In genomic region chr20:45341939-45342862, GRCh38 we compare ENCODE assay signal across 8 cellular contexts. TPM values are rescaled to one million over a fixed set of nuclear protein-coding genes. Genes with fewer than 3 reads are reported as not detected.
DNase-seq lines count a peak whose midpoint lies in the region; ATAC-seq and TF ChIP-seq lines count a peak whose summit lies in the region.

No MANE protein-coding gene starts in this region.

- peaks cover 16% of the 10 kb centered on the region for H3K4me1 Mint-ChIP-seq in activated T-cell treated with anti-CD3 and anti-CD28 coated beads, Interleukin-2, amount 50 U/mL, for 4 hours (ENCODE audit: low read depth)

- H3K4me3 ChIP-seq in BJ (ENCODE audit: low read depth, low read length) (peak overlapping the region; percentile 16), lower lobe of right lung (peak overlapping the region; percentile 82), upper lobe of right lung (peak overlapping the region; percentile 67)

- H3K9me3 Mint-ChIP-seq in activated T-cell treated with anti-CD3 and anti-CD28 coated beads, Interleukin-2, amount 50 U/mL, for 4 hours, result no peaks in the 10 kb centered on the region

- ATAC-seq in lower lobe of right lung (peak; percentile 19 to 30), upper lobe of right lung (peak; percentile 56)
- ATAC-seq in activated T-cell treated with anti-CD3 and anti-CD28 coated beads, Interleukin-2, amount 50 U/mL, for 4 hours, result no peak

- H3K36me3 Mint-ChIP-seq in activated T-cell treated with anti-CD3 and anti-CD28 coated beads, Interleukin-2, amount 50 U/mL, for 4 hours (ENCODE audit: insufficient read depth), result peaks cover 8% of the 10 kb centered on the region

- H3K27me3 ChIP-seq in BJ (ENCODE audit: control insufficient read depth, insufficient read depth, low read length) (no peaks in the 10 kb centered on the region), lower lobe of right lung (ENCODE audit: low read depth) (no peaks in the 10 kb centered on the region), upper lobe of right lung (no peaks in the 10 kb centered on the region)

- no peaks in the 10 kb centered on the region for H3K9me3 ChIP-seq in lower lobe of right lung
- no peaks in the 10 kb centered on the region for H3K9me3 ChIP-seq in upper lobe of right lung

- peak overlapping the region; percentile 93 for H3K27ac ChIP-seq in lower lobe of right lung
- peak overlapping the region; percentile 86 for H3K27ac ChIP-seq in upper lobe of right lung

- no peak for DNase-seq in BJ (ENCODE audit: low read depth)
- DNase-seq in NCI-H510A (lab: John Stamatoyannopoulos, UW), result peak; percentile 76
- peak; percentile 70 for DNase-seq in ecto neural progenitor cell (ENCODE audit: low spot score)
- peak; percentile 74 for DNase-seq in lower lobe of right lung
- peak; percentile 82 for DNase-seq in upper lobe of right lung
- no peak for DNase-seq in activated T-cell treated with anti-CD3 and anti-CD28 coated beads, Interleukin-2, amount 50 U/mL, for 4 hours
- no peak for DNase-seq in dedifferentiated amniotic fluid mesenchymal stem cell (ENCODE audit: extremely low spot score)
- DNase-seq in MV-4-11 (lab: John Stamatoyannopoulos, UW), result no peak

- POLR2A ChIA-PET in BJ (lab: Charles Lee), result no interaction called here

- H3K36me3 ChIP-seq in BJ (ENCODE audit: control insufficient read depth, insufficient read depth, low read length) (peaks cover 16% of the 10 kb centered on the region), lower lobe of right lung (peaks cover 28% of the 10 kb centered on the region), upper lobe of right lung (peaks cover 27% of the 10 kb centered on the region)

- CTCF ChIA-PET in BJ (lab: Yijun Ruan, JAX), result interaction anchor here (0.7 to 1.5 kb wide), 4 partner anchors 12 to 94 kb away, joined by 3 to 4 read pairs (median 4); partner anchors contain the start of gene SYS1

- peaks cover 8% of the 10 kb centered on the region for H3K27me3 Mint-ChIP-seq in activated T-cell treated with anti-CD3 and anti-CD28 coated beads, Interleukin-2, amount 50 U/mL, for 4 hours (ENCODE audit: low read depth)

- H3K4me1 ChIP-seq in lower lobe of right lung, result peaks cover 98% of the 10 kb centered on the region
- H3K4me1 ChIP-seq in upper lobe of right lung, result peaks cover 97% of the 10 kb centered on the region

- TF ChIP-seq CTCF in BJ (IDR thresholded peaks at IDR 0.05; ENCODE audit: insufficient read depth, low read depth, low read length), result no peak
- TF ChIP-seq CTCF in lower lobe of right lung (IDR thresholded peaks at IDR 0.05), result no peak
- no peak for TF ChIP-seq CTCF in upper lobe of right lung (IDR thresholded peaks at IDR 0.05)

- H3K4me3 Mint-ChIP-seq in activated T-cell treated with anti-CD3 and anti-CD28 coated beads, Interleukin-2, amount 50 U/mL, for 4 hours, result no peak overlapping the region

- intact Hi-C loops in lower lobe of right lung (cut with DNase I) (no loop called here), upper lobe of right lung (cut with DNase I) (no loop called here)

RNA-seq across cellular contexts. Expression of gene SDC4, which starts 6.0 kb away (rescaled TPM):
- polyA plus RNA-seq in BJ (2011; rRNA removed), result 147 and 153 TPM in 2 replicates
- 140 and 225 TPM in 2 replicates for polyA minus RNA-seq in BJ (2011; rRNA and poly(A)+ RNA removed)
- total RNA-seq in lower lobe of right lung (259 TPM), upper lobe of right lung (345 TPM)
- 100 to 1,000 TPM in 2 of 3 donors, 10 to 100 TPM in 1; 94.0 to 138 (median 102) TPM for total RNA-seq in activated T-cell treated with anti-CD3 and anti-CD28 coated beads, Interleukin-2, amount 50 U/mL, for 4 hours

RNA-seq across cellular contexts. Expression of gene SYS1, which starts 20.8 kb away (rescaled TPM):
- polyA plus RNA-seq in BJ (2011; rRNA removed), result 38.8 and 71.4 TPM in 2 replicates
- 35.1 and 67.8 TPM in 2 replicates for polyA minus RNA-seq in BJ (2011; rRNA and poly(A)+ RNA removed)
- 69.3 TPM for total RNA-seq in lower lobe of right lung
- total RNA-seq in upper lobe of right lung, result 46.5 TPM
- total RNA-seq in activated T-cell treated with anti-CD3 and anti-CD28 coated beads, Interleukin-2, amount 50 U/mL, for 4 hours, result 10 to 100 TPM; 36.4 to 37.4 (median 36.6) TPM

RNA-seq across cellular contexts. Expression of gene MATN4, which starts 34.1 kb away (rescaled TPM):
- polyA plus RNA-seq in BJ (2011; rRNA removed), result 0.05 and 0.06 TPM in 2 replicates
- polyA minus RNA-seq in BJ (2011; rRNA and poly(A)+ RNA removed), result not detected in 2 replicates
- total RNA-seq in lower lobe of right lung, result not detected
- 0.29 TPM for total RNA-seq in upper lobe of right lung
- under 1 TPM in 2 of 3 donors, not detected in 1; 0.11 to 0.13 TPM for total RNA-seq in activated T-cell treated with anti-CD3 and anti-CD28 coated beads, Interleukin-2, amount 50 U/mL, for 4 hours

RNA-seq across cellular contexts. Expression of gene RBPJL, which starts 35.6 kb away (rescaled TPM):
- polyA plus RNA-seq in BJ (2011; rRNA removed), result not detected in 2 replicates
- polyA minus RNA-seq in BJ (2011; rRNA and poly(A)+ RNA removed), result not detected in 2 replicates
- not detected for total RNA-seq in lower lobe of right lung
- not detected for total RNA-seq in upper lobe of right lung
- total RNA-seq in activated T-cell treated with anti-CD3 and anti-CD28 coated beads, Interleukin-2, amount 50 U/mL, for 4 hours, result under 1 TPM in 2 of 3 donors, not detected in 1; 0.13 to 0.19 TPM

RNA-seq across cellular contexts. Expression of gene TP53TG5, which starts 35.9 kb away (rescaled TPM):
- polyA plus RNA-seq in BJ (2011; rRNA removed), result not detected in 2 replicates
- polyA minus RNA-seq in BJ (2011; rRNA and poly(A)+ RNA removed), result not detected in 2 replicates
- total RNA-seq in lower lobe of right lung (not detected), upper lobe of right lung (not detected)
- total RNA-seq in activated T-cell treated with anti-CD3 and anti-CD28 coated beads, Interleukin-2, amount 50 U/mL, for 4 hours, result not detected

Comparison
In these comparisons a context has a peak if more than half of its experiments do, and no peak if none do; other contexts are left out.
1. DNase-seq: peak in NCI-H510A (single experiment), ecto neural progenitor cell (single experiment), lower lobe of right lung (single experiment) and upper lobe of right lung (single experiment); none in BJ (single experiment), activated T-cell treated with anti-CD3 and anti-CD28 coated beads, Interleukin-2, amount 50 U/mL, for 4 hours (single experiment), dedifferentiated amniotic fluid mesenchymal stem cell (single experiment) and MV-4-11 (single experiment).
2. H3K4me3 ChIP-seq: peak in every context shown above with its lines; median percentile 82 in lower lobe of right lung; 67 in upper lobe of right lung; 16 in BJ.
3. ATAC-seq: peak in lower lobe of right lung (2 of 2) and upper lobe of right lung (single experiment); none in activated T-cell treated with anti-CD3 and anti-CD28 coated beads, Interleukin-2, amount 50 U/mL, for 4 hours (0 of 2).